ENCODE assay signal across 25 cellular contexts in genomic region chr2:8589721-8590120, GRCh38.
"Had no signal": no experiment of that assay in that cellular context is flagged by ENCODE, and none has a peak within 500 bp of the region (broad histone marks: within the 10 kb centered on the region; RNA-seq: fewer than 3 reads in every experiment).

No MANE protein-coding gene starts in this region.

- H3K4me2 ChIP-seq: hepatocyte had no signal

- H3K9me3 ChIP-seq: colonic mucosa, esophagus squamous epithelium, gastrocnemius medialis, heart left ventricle, left lung, lower lobe of right lung, mucosa of descending colon had no signal

- H2AFZ ChIP-seq: hepatocyte had no signal

- ATAC-seq: effector memory CD8-positive, alpha-beta T cell; esophagus mucosa; gastrocnemius medialis; heart left ventricle; left cardiac atrium; left lung; left ventricle myocardium superior; lower lobe of right lung; mucosa of descending colon had no signal

- DNase-seq: colonic mucosa; cortex of kidney; effector CD8-positive, alpha-beta T cell; effector memory CD8-positive, alpha-beta T cell; endodermal cell; erythroblast; esophagus squamous epithelium; foreskin fibroblast; foreskin melanocyte; gastrocnemius medialis; glutamatergic neuron; heart left ventricle; hypothalamus; immature natural killer cell; left cardiac atrium; left lung; left ventricle myocardium superior; lower lobe of right lung; mesenchymal stem cell; mucosa of descending colon had no signal

- H3K4me3 ChIP-seq: colonic mucosa, esophagus squamous epithelium, gastrocnemius medialis, heart left ventricle, hepatocyte, left lung, lower lobe of right lung, mucosa of descending colon had no signal

- H3K36me3 ChIP-seq: colonic mucosa, esophagus squamous epithelium, gastrocnemius medialis, heart left ventricle, left lung, lower lobe of right lung had no signal

- FAIRE-seq: endometrium, keratinocyte had no signal

- H3K4me1 ChIP-seq: colonic mucosa, esophagus squamous epithelium, gastrocnemius medialis, left lung had no signal

- H3K27me3 ChIP-seq: colonic mucosa, gastrocnemius medialis, heart left ventricle, hepatocyte, left lung had no signal

- H3K27ac ChIP-seq: colonic mucosa, epithelial cell of prostate, esophagus squamous epithelium, gastrocnemius medialis, heart left ventricle, hepatocyte, left lung, lower lobe of right lung had no signal
